Comparison of ENCODE assay signal across 8 cellular contexts in genomic region chr1:54764132-54764921, GRCh38. TPM values are rescaled to one million over a fixed set of nuclear protein-coding genes. Genes with fewer than 3 reads are reported as not detected.
DNase-seq lines count a peak whose midpoint lies in the region; ATAC-seq and TF ChIP-seq lines count a peak whose summit lies in the region.

TSS of gene PARS2 (minus strand) at chr1:54764523. CDS start at chr1:54759161, 5,362 bp downstream.

- H3K27me3 ChIP-seq in naive thymus-derived CD4-positive, alpha-beta T cell (ENCODE audit: control insufficient read depth in 2 of 2, insufficient read depth in 2 of 2, low read length in 2 of 2): no peaks in the 10 kb centered on the region

- no peaks in the 10 kb centered on the region for H3K36me3 Mint-ChIP-seq in activated T-helper 17 cell treated with anti-CD3 and anti-CD28 coated beads, Interleukin-2, amount 50 U/mL, for 72 hours (ENCODE audit: low read depth)
- H3K36me3 Mint-ChIP-seq in naive thymus-derived CD4-positive, alpha-beta T cell: peaks cover 0 to 5% (median 1%) of the 10 kb centered on the region in 5 donors
- peaks cover 1% of the 10 kb centered on the region for H3K36me3 Mint-ChIP-seq in stimulated activated memory B cell treated with anti-CD40 and anti-IgM and Interleukin-4, amounts not matched to agents 10 μg/mL and 1 μg/mL and 100 μg/mL, for 72 hours

- DNase-seq in EH (ENCODE audit: low read depth): peak; percentile 100
- DNase-seq in GOT3 (lab: John Stamatoyannopoulos, UW): peak; percentile 87
- DNase-seq in LHCN-M2 (ENCODE audit: low read depth): peak; percentile 99
- DNase-seq in RPMI7951 (ENCODE audit: low read depth): peak; percentile 100
- peak; percentile 99 for DNase-seq in fibroblast of mammary gland (ENCODE audit: low read depth)
- DNase-seq in naive thymus-derived CD4-positive, alpha-beta T cell: peak; percentile 89 to 98 (median 97)

- H3K4me1 ChIP-seq in naive thymus-derived CD4-positive, alpha-beta T cell (ENCODE audit: control insufficient read depth in 2 of 2, insufficient read depth in 2 of 2, low read length in 2 of 2): peaks cover 0 to 9% of the 10 kb centered on the region in 2 donors

- H3K9me3 ChIP-seq in naive thymus-derived CD4-positive, alpha-beta T cell (ENCODE audit: control insufficient read depth in 2 of 3, low read length in 3 of 3): no peaks in the 10 kb centered on the region

- H3K9me3 Mint-ChIP-seq in activated T-helper 17 cell treated with anti-CD3 and anti-CD28 coated beads, Interleukin-2, amount 50 U/mL, for 72 hours: no peaks in the 10 kb centered on the region
- peaks cover 0 to 2% (median 0%) of the 10 kb centered on the region in 11 donors for H3K9me3 Mint-ChIP-seq in naive thymus-derived CD4-positive, alpha-beta T cell
- H3K9me3 Mint-ChIP-seq in stimulated activated memory B cell treated with anti-CD40 and anti-IgM and Interleukin-4, amounts not matched to agents 10 μg/mL and 1 μg/mL and 100 μg/mL, for 72 hours: no peaks in the 10 kb centered on the region

- peak within 1 kb of the TSS; percentile 94 for H3K4me3 ChIP-seq in fibroblast of mammary gland (ENCODE audit: control insufficient read depth, low read depth, low read length)
- H3K4me3 ChIP-seq in naive thymus-derived CD4-positive, alpha-beta T cell (ENCODE audit: low read length): peak within 1 kb of the TSS; percentile 95

- H3K36me3 ChIP-seq in naive thymus-derived CD4-positive, alpha-beta T cell (ENCODE audit: control insufficient read depth in 2 of 3, insufficient read depth in 3 of 3, low read length in 3 of 3): no peaks in the 10 kb centered on the region

- H3K4me3 Mint-ChIP-seq in activated T-helper 17 cell treated with anti-CD3 and anti-CD28 coated beads, Interleukin-2, amount 50 U/mL, for 72 hours: peak within 1 kb of the TSS; percentile 93
- peak within 1 kb of the TSS; percentile 94 to 97 (median 96) for H3K4me3 Mint-ChIP-seq in naive thymus-derived CD4-positive, alpha-beta T cell
- H3K4me3 Mint-ChIP-seq in stimulated activated memory B cell treated with anti-CD40 and anti-IgM and Interleukin-4, amounts not matched to agents 10 μg/mL and 1 μg/mL and 100 μg/mL, for 72 hours: peak within 1 kb of the TSS; percentile 90

- POLR2A ChIA-PET in naive thymus-derived CD4-positive, alpha-beta T cell (lab: Charles Lee): interaction anchor here (0.8 to 1.9 kb wide), 5 partner anchors 35 to 711 kb away, joined by 3 to 8 read pairs (median 3); partner anchors contain the start of genes TCEANC2, TMEM59, TTC22 and TTC4

- H3K4me1 Mint-ChIP-seq in activated T-helper 17 cell treated with anti-CD3 and anti-CD28 coated beads, Interleukin-2, amount 50 U/mL, for 72 hours: peaks cover 11% of the 10 kb centered on the region
- H3K4me1 Mint-ChIP-seq in naive thymus-derived CD4-positive, alpha-beta T cell: peaks cover 14 to 26% (median 24%) of the 10 kb centered on the region in 7 donors
- H3K4me1 Mint-ChIP-seq in stimulated activated memory B cell treated with anti-CD40 and anti-IgM and Interleukin-4, amounts not matched to agents 10 μg/mL and 1 μg/mL and 100 μg/mL, for 72 hours: peaks cover 37% of the 10 kb centered on the region

- H3K27me3 Mint-ChIP-seq in activated T-helper 17 cell treated with anti-CD3 and anti-CD28 coated beads, Interleukin-2, amount 50 U/mL, for 72 hours: no peaks in the 10 kb centered on the region
- no peaks in the 10 kb centered on the region for H3K27me3 Mint-ChIP-seq in naive thymus-derived CD4-positive, alpha-beta T cell
- H3K27me3 Mint-ChIP-seq in stimulated activated memory B cell treated with anti-CD40 and anti-IgM and Interleukin-4, amounts not matched to agents 10 μg/mL and 1 μg/mL and 100 μg/mL, for 72 hours: no peaks in the 10 kb centered on the region

- peak within 1 kb of the TSS; percentile 89 for H3K27ac Mint-ChIP-seq in activated T-helper 17 cell treated with anti-CD3 and anti-CD28 coated beads, Interleukin-2, amount 50 U/mL, for 72 hours
- peak within 1 kb of the TSS; percentile 81 to 97 (median 93) for H3K27ac Mint-ChIP-seq in naive thymus-derived CD4-positive, alpha-beta T cell
- H3K27ac Mint-ChIP-seq in stimulated activated memory B cell treated with anti-CD40 and anti-IgM and Interleukin-4, amounts not matched to agents 10 μg/mL and 1 μg/mL and 100 μg/mL, for 72 hours: peak within 1 kb of the TSS; percentile 89

- ATAC-seq in activated T-helper 17 cell treated with anti-CD3 and anti-CD28 coated beads, Interleukin-2, amount 50 U/mL, for 72 hours (replicated peaks): peak; percentile 96
- ATAC-seq in naive thymus-derived CD4-positive, alpha-beta T cell: peak; percentile 96
- ATAC-seq in stimulated activated memory B cell treated with anti-CD40 and anti-IgM and Interleukin-4, amounts not matched to agents 10 μg/mL and 1 μg/mL and 100 μg/mL, for 72 hours: peak; percentile 97

- intact Hi-C loops in naive thymus-derived CD4-positive, alpha-beta T cell (cut with micrococcal nuclease): loop anchor here (1.0 to 5.0 kb wide), 16 partner anchors 37 to 1842 kb away; partner anchors contain the start of genes DHCR24 (in 2 of the 2), TCEANC2 (in 2 of the 2), TMEM59 (in 2 of the 2) and TTC22 (in 2 of the 2)

- peak within 1 kb of the TSS; percentile 83 for H3K27ac ChIP-seq in naive thymus-derived CD4-positive, alpha-beta T cell (ENCODE audit: low read depth, low read length)

- CTCF ChIA-PET in naive thymus-derived CD4-positive, alpha-beta T cell (lab: Charles Lee): interaction anchor here (1.9 kb wide), 1 partner anchor 37 kb away, joined by 10 read pairs; the partner anchor contains the start of gene TTC22

- no peak for TF ChIP-seq CTCF in fibroblast of mammary gland (conservative IDR thresholded peaks at IDR 0.05; ENCODE audit: control insufficient read depth, insufficient read depth, low read depth, low read length)

RNA-seq across cellular contexts. Expression of gene PARS2, which starts in this region (rescaled TPM):
- 4.6 and 5.2 TPM in 2 replicates for total RNA-seq in LHCN-M2 (2014; rRNA removed)
- polyA plus RNA-seq in LHCN-M2 (2012): 3.7 TPM
- total RNA-seq in RPMI7951 (2014; rRNA removed; shearing (Covaris generic)): 6.3 and 6.4 TPM in 2 replicates
- total RNA-seq in activated T-helper 17 cell treated with anti-CD3 and anti-CD28 coated beads, Interleukin-2, amount 50 U/mL, for 72 hours: 1 to 10 TPM; 4.7 to 6.6 TPM
- 1 to 10 TPM in 4 of 5 experiments, under 1 TPM in 1; 0.66 to 7.6 (median 4.7) TPM for total RNA-seq in naive thymus-derived CD4-positive, alpha-beta T cell
- 1 to 10 TPM; 2.1 to 5.3 TPM for polyA plus RNA-seq in naive thymus-derived CD4-positive, alpha-beta T cell

Comparison
In these comparisons a context has a peak if more than half of its experiments do, and no peak if none do; other contexts are left out.
1. Peak in every context shown above with its lines: DNase-seq, ATAC-seq, H3K4me3 ChIP-seq and H3K27ac ChIP-seq.